ENCODE assay signal across 29 cellular contexts in genomic region chr11:17163742-17164141, GRCh38. TPM values are rescaled to one million over a fixed set of nuclear protein-coding genes. Genes with fewer than 3 reads are reported as not detected.
A peak's percentile ranks its signal among the peaks of the same experiment; 100 is the strongest.
DNase-seq lines count a peak whose midpoint lies in the region; ATAC-seq and TF ChIP-seq lines count a peak whose summit lies in the region.
"Had no signal": no experiment of that assay in that cellular context is flagged by ENCODE, and none has a peak within 500 bp of the region (broad histone marks: within the 10 kb centered on the region; RNA-seq: fewer than 3 reads in every experiment).

No MANE protein-coding gene starts in this region.

- H3K27ac Mint-ChIP-seq in dendritic cell treated with granulocyte-macrophage colony-stimulating factor and Interleukin-4, amounts not matched to agents 40 ng/mL and 50 ng/mL, for 4 days = peak overlapping the region; percentile 61
- H3K27ac Mint-ChIP-seq: activated T-cell treated with anti-CD3 and anti-CD28 coated beads, Interleukin-2, amount 50 U/mL, for 24 hours; CD8-positive, alpha-beta T cell had no signal

- peak; percentile 20 for DNase-seq in SKM-1 treated with dmso at 0.1 percent for 144 hours (lab: John Stamatoyannopoulos, UW; ENCODE audit: unreplicated experiment)
- DNase-seq in SKM-1 (lab: John Stamatoyannopoulos, UW; ENCODE audit: unreplicated experiment) = no peak
- peak; percentile 18 for DNase-seq in NOMO-1 treated with dmso at 0.1 percent for 144 hours (lab: John Stamatoyannopoulos, UW; ENCODE audit: unreplicated experiment)
- DNase-seq in stomach = no peak
- DNase-seq in NCI-H1417 (lab: John Stamatoyannopoulos, UW) = no peak
- no peak for DNase-seq in T1000 (lab: John Stamatoyannopoulos, UW)
- DNase-seq: 8988T; activated CD4-positive, alpha-beta T cell treated with anti-CD3 and anti-CD28 coated beads for 48 hours; activated naive CD4-positive, alpha-beta T cell; activated T-cell treated with anti-CD3 and anti-CD28 coated beads, Interleukin-2, amount 50 U/mL, for 24 hours; CD8-positive, alpha-beta T cell; DMS153; dorsolateral prefrontal cortex; GM23248; hippocampal formation; NCI-H1092; NCI-H187; NCI-H526; ovary; right cardiac atrium; stimulated activated CD4-positive, alpha-beta T cell treated with anti-CD3 and anti-CD28 coated beads, Interleukin-4, amount 100 ng/mL, for 1 hour; stimulated activated naive CD4-positive, alpha-beta T cell; WERI-Rb-1 had no signal

- H3K36me3 ChIP-seq in stomach = peaks cover 0 to 20% (median 12%) of the 10 kb centered on the region in 4 donors
- H3K36me3 ChIP-seq: ovary, thoracic aorta had no signal

- H3K27me3 ChIP-seq in stomach = no peaks in the 10 kb centered on the region
- H3K27me3 ChIP-seq: dorsolateral prefrontal cortex, gastroesophageal sphincter, ovary had no signal

- peaks cover 19% of the 10 kb centered on the region for H3K36me3 Mint-ChIP-seq in dendritic cell treated with granulocyte-macrophage colony-stimulating factor and Interleukin-4, amounts not matched to agents 40 ng/mL and 50 ng/mL, for 4 days (ENCODE audit: low read depth)

- intact Hi-C loops in dendritic cell treated with granulocyte-macrophage colony-stimulating factor and Interleukin-4, amounts not matched to agents 40 ng/mL and 50 ng/mL, for 4 days (cut with micrococcal nuclease) = loop anchor here (5.0 kb wide), 1 partner anchor 44 kb away; the partner anchor contains the start of gene PIK3C2A
- intact Hi-C loops in stomach (cut with DNase I; ENCODE audit: low total_unique reads) = no loop called here

- peaks cover 23 to 77% (median 52%) of the 10 kb centered on the region in 4 donors for H3K4me1 ChIP-seq in stomach

- peak overlapping the region in 4 of 5 donors; percentile 3 to 80 (median 40) for H3K27ac ChIP-seq in stomach
- H3K27ac ChIP-seq: gastroesophageal sphincter, GM23248, ovary, RWPE1, SK-N-MC, thoracic aorta, WERI-Rb-1 had no signal

- peaks cover 49% of the 10 kb centered on the region for H3K4me1 Mint-ChIP-seq in dendritic cell treated with granulocyte-macrophage colony-stimulating factor and Interleukin-4, amounts not matched to agents 40 ng/mL and 50 ng/mL, for 4 days (ENCODE audit: low read depth)

- H3K9me3 Mint-ChIP-seq in dendritic cell treated with granulocyte-macrophage colony-stimulating factor and Interleukin-4, amounts not matched to agents 40 ng/mL and 50 ng/mL, for 4 days = no peaks in the 10 kb centered on the region
- H3K9me3 Mint-ChIP-seq: activated T-cell treated with anti-CD3 and anti-CD28 coated beads, Interleukin-2, amount 50 U/mL, for 24 hours; CD8-positive, alpha-beta T cell had no signal

- no peak overlapping the region for H3K4me3 Mint-ChIP-seq in dendritic cell treated with granulocyte-macrophage colony-stimulating factor and Interleukin-4, amounts not matched to agents 40 ng/mL and 50 ng/mL, for 4 days
- H3K4me3 Mint-ChIP-seq: activated T-cell treated with anti-CD3 and anti-CD28 coated beads, Interleukin-2, amount 50 U/mL, for 24 hours; CD8-positive, alpha-beta T cell had no signal

- TF ChIP-seq EP300 in stomach (IDR thresholded peaks at IDR 0.05) = no peak

- no peak overlapping the region for H3K4me3 ChIP-seq in stomach
- H3K4me3 ChIP-seq: dorsolateral prefrontal cortex, gastroesophageal sphincter, GM23248, ovary, SK-N-MC, thoracic aorta had no signal

- TF ChIP-seq CTCF in stomach (IDR thresholded peaks at IDR 0.05) = no peak

- WGBS in stomach, 5 donors = 75 to 89% (median 84%) methylated on average over 2 of the region's 2 CpGs

- ATAC-seq in HG02970 (IDR thresholded peaks at IDR 0.05; ENCODE audit: low FRiP score, unreplicated experiment) = no peak
- ATAC-seq: CD8-positive, alpha-beta T cell; gastroesophageal sphincter had no signal

- TF ChIP-seq POLR2A in stomach (IDR thresholded peaks at IDR 0.05) = no peak

- no peaks in the 10 kb centered on the region for H3K27me3 Mint-ChIP-seq in dendritic cell treated with granulocyte-macrophage colony-stimulating factor and Interleukin-4, amounts not matched to agents 40 ng/mL and 50 ng/mL, for 4 days
- H3K27me3 Mint-ChIP-seq: activated T-cell treated with anti-CD3 and anti-CD28 coated beads, Interleukin-2, amount 50 U/mL, for 24 hours had no signal

- H3K9me3 ChIP-seq in stomach = no peaks in the 10 kb centered on the region
- H3K9me3 ChIP-seq: gastroesophageal sphincter, ovary, thoracic aorta had no signal

RNA-seq across cellular contexts. Expression of gene PIK3C2A, which starts 44.0 kb away (rescaled TPM):
- 100 to 1,000 TPM in 1 of 5 donors, 10 to 100 TPM in 4; 25.5 to 114 (median 71.9) TPM for total RNA-seq in stomach
- polyA plus RNA-seq in stomach = 10 to 100 TPM in 1 of 3 donors, 1 to 10 TPM in 2; 6.6 to 10.1 (median 6.8) TPM

Comparison
In these comparisons a context has a peak if more than half of its experiments do, and no peak if none do; other contexts are left out.
1. DNase-seq: peak in SKM-1 treated with dmso at 0.1 percent for 144 hours (single experiment) and NOMO-1 treated with dmso at 0.1 percent for 144 hours (single experiment); none in SKM-1 (single experiment), stomach (single experiment), NCI-H1417 (0 of 3) and T1000 (single experiment).